In genomic region chr9:68595868-68596267, GRCh38 we compare ENCODE assay signal across 38 cellular contexts. TPM values are rescaled to one million over a fixed set of nuclear protein-coding genes. Genes with fewer than 3 reads are reported as not detected.
"Had no signal": no experiment of that assay in that cellular context is flagged by ENCODE, and none has a peak within 500 bp of the region (broad histone marks: within the 10 kb centered on the region; RNA-seq: fewer than 3 reads in every experiment).

No MANE protein-coding gene starts in this region.

- H3K4me2 ChIP-seq: KMS-11, SK-N-SH had no signal

- H3K4me1 Mint-ChIP-seq: activated naive CD4-positive, alpha-beta T cell treated with anti-CD3 and anti-CD28 coated beads, Interleukin-2, amount 50 U/mL, for 24 hours; activated naive CD8-positive, alpha-beta T cell treated with anti-CD3 and anti-CD28 coated beads, Interleukin-2, amount 10 ng/mL, durations not matched to agents 7 days and 5 days; central memory CD8-positive, alpha-beta T cell had no signal

- H3K9me3 Mint-ChIP-seq: activated naive CD4-positive, alpha-beta T cell treated with anti-CD3 and anti-CD28 coated beads, Interleukin-2, amount 50 U/mL, for 24 hours had no signal

- H3K4me3 ChIP-seq: ascending aorta, cardiac muscle cell, Peyer's patch, SJSA1 had no signal

- H3K4me3 Mint-ChIP-seq: activated CD4-positive, alpha-beta T cell treated with anti-CD3 and anti-CD28 coated beads, Interleukin-2, amount 10 ng/mL, durations not matched to agents 24 days and 14 days; activated CD8-positive, alpha-beta T cell treated with anti-CD3 and anti-CD28 coated beads for 36 hours; activated naive CD4-positive, alpha-beta T cell treated with anti-CD3 and anti-CD28 coated beads, Interleukin-2, amount 50 U/mL, for 24 hours; activated naive CD8-positive, alpha-beta T cell treated with anti-CD3 and anti-CD28 coated beads, Interleukin-2, amount 10 ng/mL, durations not matched to agents 7 days and 5 days; central memory CD8-positive, alpha-beta T cell had no signal

- H3K4me1 ChIP-seq: ascending aorta, Peyer's patch, SJSA1 had no signal

- H3K27ac Mint-ChIP-seq: activated CD4-positive, alpha-beta T cell treated with anti-CD3 and anti-CD28 coated beads, Interleukin-2, amount 10 ng/mL, durations not matched to agents 24 days and 14 days; activated CD8-positive, alpha-beta T cell treated with anti-CD3 and anti-CD28 coated beads for 36 hours; activated naive CD4-positive, alpha-beta T cell treated with anti-CD3 and anti-CD28 coated beads, Interleukin-2, amount 50 U/mL, for 24 hours; activated naive CD8-positive, alpha-beta T cell treated with anti-CD3 and anti-CD28 coated beads, Interleukin-2, amount 10 ng/mL, durations not matched to agents 7 days and 5 days; activated T-helper 2 cell treated with anti-CD3 and anti-CD28 coated beads, Interferon-gamma antibody, Interleukin-2, Interleukin-4, amounts not matched to agents 10 μg/mL and 5 μg/mL and 100 μg/mL, durations not matched to agents 14 hours and 24 hours and 36 hours had no signal

- H3K36me3 Mint-ChIP-seq: activated naive CD8-positive, alpha-beta T cell treated with anti-CD3 and anti-CD28 coated beads, Interleukin-2, amount 10 ng/mL, durations not matched to agents 7 days and 5 days had no signal

- H3K9me3 ChIP-seq: ascending aorta, Peyer's patch, SJSA1, SK-N-SH had no signal

- H3K27ac ChIP-seq: ascending aorta, cardiac muscle cell, KMS-11, Peyer's patch, SJSA1, VCaP had no signal

- DNase-seq: activated CD4-positive, alpha-beta T cell treated with anti-CD3 and anti-CD28 coated beads, Interleukin-2, amount 10 ng/mL, durations not matched to agents 24 days and 14 days; activated CD4-positive, alpha-beta T cell treated with anti-CD3 and anti-CD28 coated beads, Interleukin-2, amount 50 U/mL, for 4 hours; activated CD4-positive, CD25-positive, alpha-beta regulatory T cell; activated CD8-positive, alpha-beta T cell treated with anti-CD3 and anti-CD28 coated beads for 36 hours; activated gamma-delta T cell; activated naive CD4-positive, alpha-beta T cell treated with Interleukin-2 at 50 U/mL for 16 hours; activated naive CD8-positive, alpha-beta T cell treated with anti-CD3 and anti-CD28 coated beads, Interleukin-2, amount 10 ng/mL, durations not matched to agents 7 days and 5 days; activated T-cell treated with anti-CD3 and anti-CD28 coated beads, Interleukin-2, amount 50 U/mL, for 1 hour; amygdala; MM.1S; MV-4-11; NCI-H1092; NCI-H1436 treated with DMSO at 0.1 percent for 48 hours; NCI-H1694 treated with DMSO at 0.1 percent for 48 hours; NCI-H2029; NCI-H345; NCI-H510A; NCI-H526; NCI-H748 treated with DMSO at 0.1 percent for 48 hours; NK-92 treated with Interleukin-12 subunit alpha and Interleukin-12 subunit beta, amount 100 ng/mL, for 24 hours; PC-3; Peyer's patch; RPMI8226; SHP77 treated with DMSO at 0.1 percent for 48 hours; SK-N-SH; T-helper 1 cell; T-helper 2 cell; T-helper 9 cell had no signal

- H3K9me2 ChIP-seq: SK-N-SH had no signal

- H3K27me3 Mint-ChIP-seq: activated naive CD8-positive, alpha-beta T cell treated with anti-CD3 and anti-CD28 coated beads, Interleukin-2, amount 10 ng/mL, durations not matched to agents 7 days and 5 days had no signal

- ATAC-seq: activated CD8-positive, alpha-beta T cell treated with anti-CD3 and anti-CD28 coated beads for 36 hours; PC-3 had no signal

- H3K27me3 ChIP-seq: ascending aorta, cardiac muscle cell, Peyer's patch, SJSA1 had no signal

- H3K36me3 ChIP-seq: ascending aorta, cardiac muscle cell, Peyer's patch, SJSA1 had no signal

RNA-seq across cellular contexts. Expression of gene TMEM252, which starts 55.2 kb away (rescaled TPM):
- total RNA-seq: activated CD4-positive, alpha-beta T cell treated with anti-CD3 and anti-CD28 coated beads, Interleukin-2, amount 10 ng/mL, durations not matched to agents 24 days and 14 days; activated CD8-positive, alpha-beta memory T cell treated with anti-CD3 and anti-CD28 coated beads for 36 hours; activated CD8-positive, alpha-beta T cell treated with anti-CD3 and anti-CD28 coated beads for 36 hours; activated naive CD8-positive, alpha-beta T cell treated with anti-CD3 and anti-CD28 coated beads, Interleukin-2, amount 10 ng/mL, durations not matched to agents 7 days and 5 days; activated T-helper 2 cell treated with anti-CD3 and anti-CD28 coated beads, Interferon-gamma antibody, Interleukin-2, Interleukin-4, amounts not matched to agents 10 μg/mL and 5 μg/mL and 100 μg/mL, durations not matched to agents 14 hours and 24 hours and 36 hours; ascending aorta; cardiac muscle cell; LHCN-M2; PC-3; SJSA1 had no signal
- polyA plus RNA-seq: SK-N-SH had no signal
